ENCODE assay signal across 21 cellular contexts in the genomic region with DNA sequence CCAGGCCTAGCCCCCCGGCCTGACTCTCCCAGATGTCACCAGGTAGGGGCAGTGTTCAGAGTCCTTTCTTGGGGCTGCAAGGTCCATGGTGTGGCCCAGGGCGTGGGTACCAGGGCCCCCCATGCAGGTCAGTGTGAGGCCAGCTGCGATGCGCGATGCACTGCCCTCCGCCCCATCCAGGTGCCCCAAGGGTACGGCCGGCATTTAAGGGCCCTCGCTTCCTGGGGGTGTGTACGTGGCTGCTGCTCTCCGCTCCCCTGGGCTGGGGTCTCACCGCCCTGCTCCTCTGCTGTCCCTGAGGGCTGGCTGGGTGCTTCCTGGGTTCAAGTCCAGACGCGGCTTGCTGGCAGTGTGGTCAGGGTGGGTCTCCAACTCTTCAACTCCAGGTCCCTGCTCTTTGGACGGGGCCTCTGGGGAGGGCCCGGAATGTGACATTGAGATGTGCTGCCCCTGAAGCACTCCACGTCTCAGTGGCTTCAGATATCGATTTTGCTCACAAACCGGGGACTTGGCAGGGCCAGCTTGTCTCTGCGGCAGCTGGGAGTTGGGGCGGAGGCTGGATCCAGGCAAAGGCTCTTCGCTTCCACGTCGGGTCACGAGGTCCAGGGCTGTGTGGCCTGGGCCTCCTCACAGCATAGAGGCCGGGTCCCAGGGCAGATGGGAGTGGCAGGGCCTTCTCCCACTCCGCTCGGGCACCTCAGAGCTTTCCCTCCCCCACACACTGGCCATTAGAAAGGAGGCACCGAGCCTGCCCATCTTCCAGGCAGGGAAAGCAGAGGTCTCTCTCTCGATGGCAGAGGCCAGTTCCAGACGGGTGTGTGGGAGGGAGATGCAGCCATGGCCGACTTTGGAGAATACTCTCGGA.
"Had no signal": no experiment of that assay in that cellular context is flagged by ENCODE, and none has a peak within 500 bp of the region (broad histone marks: within the 10 kb centered on the region; RNA-seq: fewer than 3 reads in every experiment).

No MANE protein-coding gene starts in this region.

- H3K4me1 ChIP-seq: body of pancreas, heart left ventricle had no signal

- H3K4me3 Mint-ChIP-seq: activated B cell treated with CpG ODN at 0.5 μM for 24 hours; activated CD4-positive, alpha-beta T cell treated with anti-CD3 and anti-CD28 coated beads for 36 hours; activated naive CD4-positive, alpha-beta T cell treated with anti-CD3 and anti-CD28 coated beads, Interleukin-2, amount 50 U/mL, for 24 hours; activated T-cell treated with anti-CD3 and anti-CD28 coated beads, Interleukin-2, amount 50 U/mL, for 4 hours; naive thymus-derived CD4-positive, alpha-beta T cell had no signal

- H3K9me3 ChIP-seq: body of pancreas, gastroesophageal sphincter, heart left ventricle had no signal

- H3K4me3 ChIP-seq: body of pancreas, cardiac muscle cell, gastroesophageal sphincter, heart left ventricle, lung, neural progenitor cell had no signal

- H3K27me3 ChIP-seq: cardiac muscle cell, neural progenitor cell had no signal

- FAIRE-seq: keratinocyte had no signal

- H3K4me1 Mint-ChIP-seq: activated B cell treated with CpG ODN at 0.5 μM for 24 hours; activated CD4-positive, alpha-beta T cell treated with anti-CD3 and anti-CD28 coated beads for 36 hours; activated naive CD4-positive, alpha-beta T cell treated with anti-CD3 and anti-CD28 coated beads, Interleukin-2, amount 50 U/mL, for 24 hours had no signal

- H3K36me3 Mint-ChIP-seq: activated naive CD4-positive, alpha-beta T cell treated with anti-CD3 and anti-CD28 coated beads, Interleukin-2, amount 50 U/mL, for 24 hours; naive thymus-derived CD4-positive, alpha-beta T cell; neural progenitor cell had no signal

- H3K27ac ChIP-seq: body of pancreas, cardiac muscle cell, epithelial cell of prostate, gastroesophageal sphincter, heart left ventricle, neural progenitor cell had no signal

- DNase-seq: activated B cell treated with CpG ODN at 0.5 μM for 24 hours; activated CD4-positive, alpha-beta T cell treated with anti-CD3 and anti-CD28 coated beads for 36 hours; activated CD4-positive, alpha-beta T cell treated with anti-CD3 and anti-CD28 coated beads, Interleukin-2, amount 50 U/mL, for 48 hours; activated CD8-positive, alpha-beta memory T cell treated with anti-CD3 and anti-CD28 coated beads, Interleukin-2, amount 50 U/mL, for 48 hours; activated T-cell treated with anti-CD3 and anti-CD28 coated beads, Interleukin-2, amount 50 U/mL, for 4 hours; anterior cingulate cortex; body of pancreas; naive thymus-derived CD4-positive, alpha-beta T cell; stimulated activated CD4-positive, alpha-beta T cell treated with anti-CD3 and anti-CD28 coated beads, Interleukin-12 subunit alpha, Interleukin-12 subunit beta, amount 100 ng/mL, for 4 hours; stimulated activated CD4-positive, alpha-beta T cell treated with anti-CD3 and anti-CD28 coated beads, Interleukin-4, amount 100 ng/mL, for 4 hours; stimulated activated naive CD8-positive, alpha-beta T cell treated with anti-CD3 and anti-CD28 coated beads, Interleukin-15, Interleukin-2, amounts not matched to agents 100 U/mL and 50 U/mL, for 24 hours; T-helper 9 cell had no signal

- ATAC-seq: activated CD4-positive, alpha-beta T cell treated with anti-CD3 and anti-CD28 coated beads for 36 hours; activated T-cell treated with anti-CD3 and anti-CD28 coated beads, Interleukin-2, amount 50 U/mL, for 4 hours; body of pancreas; gastroesophageal sphincter; heart left ventricle; naive thymus-derived CD4-positive, alpha-beta T cell; stimulated activated naive CD8-positive, alpha-beta T cell treated with anti-CD3 and anti-CD28 coated beads, Interleukin-15, Interleukin-2, amounts not matched to agents 100 U/mL and 50 U/mL, for 24 hours had no signal

- H3K36me3 ChIP-seq: cardiac muscle cell, gastroesophageal sphincter, heart left ventricle, neural progenitor cell had no signal

- H3K9ac ChIP-seq: neural progenitor cell had no signal

- H3K9me3 Mint-ChIP-seq: activated B cell treated with CpG ODN at 0.5 μM for 24 hours; activated naive CD4-positive, alpha-beta T cell treated with anti-CD3 and anti-CD28 coated beads, Interleukin-2, amount 50 U/mL, for 24 hours; activated T-cell treated with anti-CD3 and anti-CD28 coated beads, Interleukin-2, amount 50 U/mL, for 4 hours; neural progenitor cell had no signal

- H3K27ac Mint-ChIP-seq: activated B cell treated with CpG ODN at 0.5 μM for 24 hours; activated CD4-positive, alpha-beta T cell treated with anti-CD3 and anti-CD28 coated beads for 36 hours; activated naive CD4-positive, alpha-beta T cell treated with anti-CD3 and anti-CD28 coated beads, Interleukin-2, amount 50 U/mL, for 24 hours; progenitor cell of endocrine pancreas had no signal
